Comparison of ENCODE assay signal across 1 cellular context in genomic region chr10:64506963-64507362, GRCh38.
A peak's percentile ranks its signal among the peaks of the same experiment; 100 is the strongest.
TF ChIP-seq lines count a peak whose summit lies in the region.

No MANE protein-coding gene starts in this region.

TF ChIP-seq in K562, 482 proteins besides CTCF, POLR2A, EP300 and RAD21 (continued from another document):
- TF ChIP-seq MGA (IDR thresholded peaks at IDR 0.05) (peak; percentile 55), LEF1 (IDR thresholded peaks at IDR 0.05) (0 out of 2 replicates have a peak, but pooled peaks have one; percentile 27), CCNT2 (IDR thresholded peaks at IDR 0.05; ENCODE audit: borderline replicate concordance, extremely low read depth, insufficient read length, low read depth, low read length) (peak; percentile 33), ZNF785 (CRISPR knock-in tag; IDR thresholded peaks at IDR 0.05) (no peak), ZNF79 (CRISPR knock-in tag; IDR thresholded peaks at IDR 0.05; ENCODE audit: low read depth) (no peak), IFI16 (CRISPR knock-in tag; IDR thresholded peaks at IDR 0.05) (no peak), POLR2AphosphoS5 (IDR thresholded peaks at IDR 0.05; ENCODE audit: control insufficient read depth, insufficient read depth, low read depth, low read length) (peak; percentile 81), E2F8 (IDR thresholded peaks at IDR 0.05; ENCODE audit: low read depth, partially characterized antibody) (no peak), NCOR1 (IDR thresholded peaks at IDR 0.05) (peak; percentile 87), ZEB2 (IDR thresholded peaks at IDR 0.05) (0 out of 2 replicates have a peak, but pooled peaks have one; percentile 12), NONO (IDR thresholded peaks at IDR 0.05; ENCODE audit: low read depth in 2 of 2, low read length in 1 of 2) (no peak), SLC30A9 (CRISPR knock-in tag; IDR thresholded peaks at IDR 0.05) (no peak), STAT5A (IDR thresholded peaks at IDR 0.05; ENCODE audit: borderline replicate concordance, low read length) (peak; percentile 73), ZNF561 (CRISPR knock-in tag; conservative IDR thresholded peaks at IDR 0.05) (no peak), ZNF124 (CRISPR knock-in tag; IDR thresholded peaks at IDR 0.05) (no peak), KLF1 (tag; IDR thresholded peaks at IDR 0.05) (no peak), ZNF174 (CRISPR knock-in tag; IDR thresholded peaks at IDR 0.05) (no peak), XRCC4 (IDR thresholded peaks at IDR 0.05; ENCODE audit: extremely low read depth, insufficient read depth, insufficient read length) (no peak), KHSRP (IDR thresholded peaks at IDR 0.05) (no peak), MTA2 (IDR thresholded peaks at IDR 0.05; ENCODE audit: low read depth) (peak; percentile 76), FOXK2 (conservative IDR thresholded peaks at IDR 0.05 in 1 of 2, IDR thresholded peaks at IDR 0.05 in 1 of 2; ENCODE audit: low read depth in 2 of 2) (peak in 1 of 2 experiments; percentile 39; a peak in 1 of 4 replicates), HDAC3 (IDR thresholded peaks at IDR 0.05; ENCODE audit: borderline replicate concordance, partially characterized antibody) (peak; percentile 41), SMARCA4 (IDR thresholded peaks at IDR 0.05) (peak; percentile 72), CEBPG (CRISPR knock-in tag; IDR thresholded peaks at IDR 0.05) (no peak), CEBPG (tag; conservative IDR thresholded peaks at IDR 0.05 in 1 of 2, IDR thresholded peaks at IDR 0.05 in 1 of 2) (no peak), ZFPM2 (CRISPR knock-in tag; IDR thresholded peaks at IDR 0.05) (no peak), CREM (IDR thresholded peaks at IDR 0.05; ENCODE audit: low read depth) (0 out of 2 replicates have a peak, but pooled peaks have one; percentile 11), HMG20A (CRISPR knock-in tag; conservative IDR thresholded peaks at IDR 0.05) (no peak), PML (IDR thresholded peaks at IDR 0.05; ENCODE audit: low read length) (peak; percentile 72), CBFA2T2 (conservative IDR thresholded peaks at IDR 0.05) (peak; percentile 90), RCOR1 (IDR thresholded peaks at IDR 0.05; ENCODE audit: borderline replicate concordance in 1 of 2, low read depth in 2 of 2, low read length in 2 of 2) (peak in 1 of 2 experiments; percentile 74; a peak in 1 of 4 replicates), THRAP3 (IDR thresholded peaks at IDR 0.05; ENCODE audit: borderline replicate concordance) (no peak), MCM5 (IDR thresholded peaks at IDR 0.05; ENCODE audit: low read depth) (no peak), PHB2 (IDR thresholded peaks at IDR 0.05; ENCODE audit: low read depth) (peak; percentile 42; the same call in 1 of the 2 replicates), L3MBTL2 (IDR thresholded peaks at IDR 0.05) (peak; percentile 58), SOX6 (IDR thresholded peaks at IDR 0.05) (peak; percentile 80), TAL1 (IDR thresholded peaks at IDR 0.05) (peak; percentile 91), DPF2 (IDR thresholded peaks at IDR 0.05) (peak; percentile 80), ZBTB17 (CRISPR knock-in tag; IDR thresholded peaks at IDR 0.05) (no peak), VEZF1 (CRISPR knock-in tag; IDR thresholded peaks at IDR 0.05) (peak; percentile 9; the same call in 1 of the 2 replicates), GTF2F1 (IDR thresholded peaks at IDR 0.05; ENCODE audit: low read depth, low read length) (no peak), FOXA3 (CRISPR knock-in tag; conservative IDR thresholded peaks at IDR 0.05 in 1 of 2, IDR thresholded peaks at IDR 0.05 in 1 of 2) (no peak), NCOA2 (IDR thresholded peaks at IDR 0.05; ENCODE audit: partially characterized antibody in 2 of 2) (no peak), ZHX1 (conservative IDR thresholded peaks at IDR 0.05; ENCODE audit: low read length) (no peak), FIP1L1 (IDR thresholded peaks at IDR 0.05; ENCODE audit: low read depth, low read length, poor library complexity, severe bottlenecking) (no peak), ARID3A (IDR thresholded peaks at IDR 0.05; ENCODE audit: borderline replicate concordance, low read depth, low read length) (peak; percentile 72; the same call in 1 of the 2 replicates)
